ENCODE assay signal across 15 cellular contexts in genomic region chr7:115352375-115352774, GRCh38.
A peak's percentile ranks its signal among the peaks of the same experiment; 100 is the strongest.
DNase-seq lines count a peak whose midpoint lies in the region; ATAC-seq and TF ChIP-seq lines count a peak whose summit lies in the region.
"Had no signal": no experiment of that assay in that cellular context is flagged by ENCODE, and none has a peak within 500 bp of the region (broad histone marks: within the 10 kb centered on the region; RNA-seq: fewer than 3 reads in every experiment).

No MANE protein-coding gene starts in this region.

- H4K20me1 ChIP-seq in osteoblast (ENCODE audit: insufficient read depth, low read length), result no peaks in the 10 kb centered on the region

- H3K27me3 Mint-ChIP-seq in endodermal cell (ENCODE audit: insufficient read depth), result no peaks in the 10 kb centered on the region

- no peaks in the 10 kb centered on the region for H3K9me3 Mint-ChIP-seq in endodermal cell
- H3K9me3 Mint-ChIP-seq in activated naive CD4-positive, alpha-beta T cell treated with anti-CD3 and anti-CD28 coated beads, Interleukin-2, amount 50 U/mL, for 72 hours, result no peaks in the 10 kb centered on the region
- H3K9me3 Mint-ChIP-seq: nephron had no signal

- DNase-seq in ELR (ENCODE audit: low read depth) (peak; percentile 87), RKO (ENCODE audit: low spot score) (peak; percentile 35), endodermal cell (no peak), osteoblast (ENCODE audit: insufficient read length, low spot score, missing footprints) (peak; percentile 22), NCI-H2029 (lab: John Stamatoyannopoulos, UW) (no peak), NCI-H128 (lab: John Stamatoyannopoulos, UW; ENCODE audit: unreplicated experiment) (no peak), testis (no peak)
- no peak for DNase-seq in activated naive CD4-positive, alpha-beta T cell treated with anti-CD3 and anti-CD28 coated beads, Interleukin-2, amount 50 U/mL, for 72 hours (ENCODE audit: low spot score in 2 of 2)
- DNase-seq: caudate nucleus; left ventricle myocardium inferior; right lobe of liver; stimulated activated naive CD4-positive, alpha-beta T cell treated with Interleukin-2 at 50 U/mL for 16 hours; WERI-Rb-1 had no signal

- H3K4me3 Mint-ChIP-seq in endodermal cell, result no peak overlapping the region
- H3K4me3 Mint-ChIP-seq: nephron had no signal

- H3K4me2 ChIP-seq in osteoblast (ENCODE audit: insufficient read depth, low read length), result no peak overlapping the region
- H3K4me2 ChIP-seq: hepatocyte had no signal

- no peak overlapping the region for H3K27ac Mint-ChIP-seq in endodermal cell
- no peak overlapping the region for H3K27ac Mint-ChIP-seq in activated naive CD4-positive, alpha-beta T cell treated with anti-CD3 and anti-CD28 coated beads, Interleukin-2, amount 50 U/mL, for 72 hours
- H3K27ac Mint-ChIP-seq: nephron had no signal

- H3K4me1 ChIP-seq in endodermal cell (ENCODE audit: control insufficient read depth, insufficient read depth, low read length), result no peaks in the 10 kb centered on the region
- no peaks in the 10 kb centered on the region for H3K4me1 ChIP-seq in osteoblast (ENCODE audit: insufficient read depth, low read length)
- no peaks in the 10 kb centered on the region for H3K4me1 ChIP-seq in testis
- H3K4me1 ChIP-seq: left ventricle myocardium inferior, right lobe of liver had no signal

- no peak for TF ChIP-seq POLR2A in testis (IDR thresholded peaks at IDR 0.05)

- H3K79me2 ChIP-seq in osteoblast (ENCODE audit: insufficient read depth, low read length), result no peaks in the 10 kb centered on the region
- H3K79me2 ChIP-seq: hepatocyte had no signal

- intact Hi-C loops in testis (cut with DNase I; ENCODE audit: low total_unique reads), result no loop called here

- no peak overlapping the region for H3K9ac ChIP-seq in endodermal cell (ENCODE audit: extremely low read depth, low read length, poor library complexity, severe bottlenecking)

- 89% methylated on average over 2 of the region's 2 CpGs; no CpG with 5 or more reads in 1 of the 2 experiments for WGBS in endodermal cell (ENCODE audit: insufficient coverage in 1 of 2, insufficient read length in 1 of 2), 2 experiments
- WGBS in testis, 2 donors, result 74 to 83% methylated on average over 2 of the region's 2 CpGs

- H3K27ac ChIP-seq in endodermal cell (ENCODE audit: low read depth, low read length), result no peak overlapping the region
- H3K27ac ChIP-seq in osteoblast (ENCODE audit: low read depth, low read length), result peak overlapping the region; percentile 60
- no peak overlapping the region for H3K27ac ChIP-seq in testis
- H3K27ac ChIP-seq: hepatocyte, left ventricle myocardium inferior, right lobe of liver, WERI-Rb-1 had no signal

- TF ChIP-seq CTCF in endodermal cell (conservative IDR thresholded peaks at IDR 0.05), result peak; percentile 36
- peak; percentile 22 for TF ChIP-seq CTCF in osteoblast (IDR thresholded peaks at IDR 0.05; ENCODE audit: extremely low read depth, low read depth, low read length)
- no peak for TF ChIP-seq CTCF in testis (IDR thresholded peaks at IDR 0.05)

- H3K4me3 ChIP-seq in endodermal cell (ENCODE audit: low read length) (no peak overlapping the region), osteoblast (ENCODE audit: insufficient read depth, low read length) (no peak overlapping the region), testis (no peak overlapping the region)
- H3K4me3 ChIP-seq: hepatocyte, left ventricle myocardium inferior, right lobe of liver had no signal

- no peaks in the 10 kb centered on the region for H3K9me3 ChIP-seq in endodermal cell (ENCODE audit: control insufficient read depth, low read length)
- no peaks in the 10 kb centered on the region for H3K9me3 ChIP-seq in osteoblast (ENCODE audit: low read depth, low read length)
- H3K9me3 ChIP-seq in testis, result no peaks in the 10 kb centered on the region
- H3K9me3 ChIP-seq: left ventricle myocardium inferior, right lobe of liver had no signal

- H3K27me3 ChIP-seq in endodermal cell (ENCODE audit: control insufficient read depth, insufficient read depth, low read length, poor library complexity, severe bottlenecking) (no peaks in the 10 kb centered on the region), osteoblast (ENCODE audit: insufficient read depth, low read length) (no peaks in the 10 kb centered on the region), testis (no peaks in the 10 kb centered on the region)
- H3K27me3 ChIP-seq: hepatocyte, right lobe of liver had no signal

- H3K36me3 Mint-ChIP-seq in endodermal cell (ENCODE audit: low read depth), result no peaks in the 10 kb centered on the region
- no peaks in the 10 kb centered on the region for H3K36me3 Mint-ChIP-seq in activated naive CD4-positive, alpha-beta T cell treated with anti-CD3 and anti-CD28 coated beads, Interleukin-2, amount 50 U/mL, for 72 hours

- ATAC-seq in activated naive CD4-positive, alpha-beta T cell treated with anti-CD3 and anti-CD28 coated beads, Interleukin-2, amount 50 U/mL, for 72 hours, result no peak
- ATAC-seq: right lobe of liver had no signal

- peak overlapping the region; percentile 26 for H2AFZ ChIP-seq in osteoblast (ENCODE audit: low read length)
- H2AFZ ChIP-seq: hepatocyte had no signal

- H3K4me1 Mint-ChIP-seq in endodermal cell, result no peaks in the 10 kb centered on the region
- H3K4me1 Mint-ChIP-seq: nephron had no signal

- no peaks in the 10 kb centered on the region for H3K36me3 ChIP-seq in endodermal cell (ENCODE audit: control insufficient read depth, insufficient read depth, low read length)
- H3K36me3 ChIP-seq in osteoblast (ENCODE audit: insufficient read depth, low read length), result no peaks in the 10 kb centered on the region
- H3K36me3 ChIP-seq in testis (ENCODE audit: low read depth, missing control alignments), result no peaks in the 10 kb centered on the region
- H3K36me3 ChIP-seq: left ventricle myocardium inferior, right lobe of liver, WERI-Rb-1 had no signal

Comparison
In these comparisons a context has a peak if more than half of its experiments do, and no peak if none do; other contexts are left out.
1. DNase-seq: peak in ELR (single experiment), RKO (single experiment) and osteoblast (single experiment); none in endodermal cell (single experiment), NCI-H2029 (single experiment), activated naive CD4-positive, alpha-beta T cell treated with anti-CD3 and anti-CD28 coated beads, Interleukin-2, amount 50 U/mL, for 72 hours (0 of 2), NCI-H128 (single experiment) and testis (single experiment).
2. CTCF ChIP-seq: peak in endodermal cell (single experiment) and osteoblast (single experiment); none in testis (0 of 3).